1 cellular context compared by ENCODE assay signal in the genomic region with DNA sequence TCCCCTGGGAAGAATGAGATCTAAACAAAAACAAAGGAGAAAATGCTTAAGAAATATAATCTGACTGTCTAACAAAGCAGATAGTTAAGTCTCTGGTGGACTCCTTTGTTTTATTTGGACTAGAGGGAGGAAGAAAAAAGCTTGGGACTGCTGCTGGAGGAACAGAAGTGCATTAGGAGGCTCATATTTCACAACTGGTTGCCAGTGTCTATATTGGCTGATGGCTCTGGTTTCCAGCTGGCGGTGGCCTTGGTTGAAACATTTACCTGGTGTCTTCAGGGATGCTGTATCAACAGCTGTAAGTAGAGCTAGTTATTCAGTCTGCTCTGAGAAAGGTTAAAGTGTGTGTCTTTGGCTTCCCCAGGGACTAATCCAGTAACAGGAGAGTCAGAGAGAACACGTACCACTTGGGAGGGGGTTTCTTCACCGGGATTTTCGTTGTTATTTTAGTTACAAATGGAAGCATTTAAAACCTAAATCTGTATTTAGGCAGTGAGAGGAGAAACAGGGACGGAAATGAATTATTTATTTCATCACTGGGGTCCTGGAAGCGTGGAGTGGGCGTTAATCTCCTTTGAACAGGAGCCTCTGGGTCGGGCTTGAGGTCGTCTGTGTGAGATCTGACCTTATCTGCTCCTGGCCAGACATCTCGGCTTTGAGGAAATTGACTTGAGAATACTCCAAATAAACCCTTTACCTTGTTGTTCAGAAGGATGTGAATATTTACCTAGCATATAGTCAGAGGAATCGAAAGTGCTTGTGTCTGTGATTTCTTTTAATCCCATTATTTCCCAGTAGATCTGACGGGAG.
TF ChIP-seq lines count a peak whose summit lies in the region.

No MANE protein-coding gene starts in this region.

TF ChIP-seq in K562, 482 proteins besides CTCF, POLR2A, EP300 and RAD21 (continued from another document and continues in another):
- TF ChIP-seq, protein P1, sequence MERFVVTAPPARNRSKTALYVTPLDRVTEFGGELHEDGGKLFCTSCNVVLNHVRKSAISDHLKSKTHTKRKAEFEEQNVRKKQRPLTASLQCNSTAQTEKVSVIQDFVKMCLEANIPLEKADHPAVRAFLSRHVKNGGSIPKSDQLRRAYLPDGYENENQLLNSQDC (CRISPR knock-in tag; IDR thresholded peaks at IDR 0.05) = no peak
- TF ChIP-seq ZNF445 (CRISPR knock-in tag; IDR thresholded peaks at IDR 0.05; ENCODE audit: low read depth) (no peak), TCFL5 (CRISPR knock-in tag; conservative IDR thresholded peaks at IDR 0.05) (no peak), ZFX (CRISPR knock-in tag; IDR thresholded peaks at IDR 0.05) (no peak), TRIM24 (IDR thresholded peaks at IDR 0.05) (peak; percentile 39 to 72; a peak in 2 of 4 replicates), EGR1 (conservative IDR thresholded peaks at IDR 0.05) (peak; percentile 93), HMGN3 (IDR thresholded peaks at IDR 0.05; ENCODE audit: borderline replicate concordance, extremely low read depth, insufficient read length, low read depth, low read length) (peak; percentile 58), PTRF (tag; IDR thresholded peaks at IDR 0.05) (no peak), TCF3 (CRISPR knock-in tag; IDR thresholded peaks at IDR 0.05) (peak; percentile 90), U2AF1 (optimal IDR thresholded peaks at IDR 0.05; ENCODE audit: low read depth, low read length) (no peak), ARID1B (IDR thresholded peaks at IDR 0.05) (peak; percentile 95), BRD4 (IDR thresholded peaks at IDR 0.05) (no peak), SRSF7 (optimal IDR thresholded peaks at IDR 0.05; ENCODE audit: low read depth, low read length) (no peak), ARHGAP35 (IDR thresholded peaks at IDR 0.05; ENCODE audit: partially characterized antibody) (no peak), TAL1 (IDR thresholded peaks at IDR 0.05) (peak; percentile 95), NBN (IDR thresholded peaks at IDR 0.05; ENCODE audit: low read depth) (no peak), NFYB (IDR thresholded peaks at IDR 0.05; ENCODE audit: extremely low read depth, insufficient read length) (no peak), ZNF124 (CRISPR knock-in tag; IDR thresholded peaks at IDR 0.05) (no peak), MCM2 (IDR thresholded peaks at IDR 0.05; ENCODE audit: low read depth) (no peak), ZNF24 (IDR thresholded peaks at IDR 0.05) (no peak), GABPB1 (CRISPR knock-in tag; IDR thresholded peaks at IDR 0.05) (no peak), KLF13 (tag; IDR thresholded peaks at IDR 0.05; ENCODE audit: borderline replicate concordance, low read depth) (no peak), HDAC2 (IDR thresholded peaks at IDR 0.05) (0 out of 2 replicates have a peak, but pooled peaks have one; percentile 30), KDM1A (IDR thresholded peaks at IDR 0.05) (peak; percentile 79 to 83), EP400 (IDR thresholded peaks at IDR 0.05) (no peak), CXXC5 (CRISPR knock-in tag; IDR thresholded peaks at IDR 0.05) (peak; percentile 62), ZNF785 (CRISPR knock-in tag; IDR thresholded peaks at IDR 0.05) (no peak), TBL1XR1 (IDR thresholded peaks at IDR 0.05; ENCODE audit: low read length in 2 of 2) (peak in 1 of 2 experiments; percentile 60; a peak in 1 of 4 replicates), FOXJ3 (CRISPR knock-in tag; IDR thresholded peaks at IDR 0.05) (no peak), HNRNPUL1 (IDR thresholded peaks at IDR 0.05; ENCODE audit: low read length) (no peak), ZNF316 (IDR thresholded peaks at IDR 0.05) (no peak), SMAD2 (IDR thresholded peaks at IDR 0.05; ENCODE audit: low read depth, low read length) (no peak), SMARCC2 (IDR thresholded peaks at IDR 0.05; ENCODE audit: low read depth) (peak; percentile 69; the same call in 1 of the 2 replicates), NFIC (IDR thresholded peaks at IDR 0.05) (peak; percentile 74), ELF4 (CRISPR knock-in tag; IDR thresholded peaks at IDR 0.05) (no peak), NFE2 (IDR thresholded peaks at IDR 0.05; ENCODE audit: low read depth) (0 out of 2 replicates have a peak, but pooled peaks have one; percentile 4), FIP1L1 (IDR thresholded peaks at IDR 0.05; ENCODE audit: low read depth, low read length, poor library complexity, severe bottlenecking) (no peak), JUND (IDR thresholded peaks at IDR 0.05; ENCODE audit: borderline replicate concordance, low read depth, low read length) (peak; percentile 15; the same call in 1 of the 2 replicates), JUND (tag; IDR thresholded peaks at IDR 0.05; ENCODE audit: borderline replicate concordance, low read depth, low read length) (no peak), RCOR1 (IDR thresholded peaks at IDR 0.05; ENCODE audit: borderline replicate concordance in 1 of 2, low read depth in 2 of 2, low read length in 2 of 2) (peak in 1 of 2 experiments; percentile 77; a peak in 1 of 4 replicates), NCOR1 (IDR thresholded peaks at IDR 0.05) (peak; percentile 87), TEAD4 (IDR thresholded peaks at IDR 0.05; ENCODE audit: low read length) (peak; percentile 96), TEAD4 (CRISPR knock-in tag; IDR thresholded peaks at IDR 0.05; ENCODE audit: borderline replicate concordance) (no peak), CEBPG (CRISPR knock-in tag; IDR thresholded peaks at IDR 0.05) (no peak), CEBPG (tag; conservative IDR thresholded peaks at IDR 0.05 in 1 of 2, IDR thresholded peaks at IDR 0.05 in 1 of 2) (0 out of 4 replicates have a peak, but pooled peaks of 1 of the 2 experiments have one; percentile 16), KLF16 (IDR thresholded peaks at IDR 0.05) (peak; percentile 86), BCL6 (CRISPR knock-in tag; IDR thresholded peaks at IDR 0.05) (no peak), ZBTB7A (IDR thresholded peaks at IDR 0.05; ENCODE audit: borderline replicate concordance, control insufficient read depth, low read depth, low read length) (peak; percentile 30; the same call in 1 of the 2 replicates), DMBX1 (CRISPR knock-in tag; IDR thresholded peaks at IDR 0.05; ENCODE audit: borderline replicate concordance) (peak; percentile 40; the same call in 1 of the 2 replicates)
- TF ChIP-seq, protein P2, sequence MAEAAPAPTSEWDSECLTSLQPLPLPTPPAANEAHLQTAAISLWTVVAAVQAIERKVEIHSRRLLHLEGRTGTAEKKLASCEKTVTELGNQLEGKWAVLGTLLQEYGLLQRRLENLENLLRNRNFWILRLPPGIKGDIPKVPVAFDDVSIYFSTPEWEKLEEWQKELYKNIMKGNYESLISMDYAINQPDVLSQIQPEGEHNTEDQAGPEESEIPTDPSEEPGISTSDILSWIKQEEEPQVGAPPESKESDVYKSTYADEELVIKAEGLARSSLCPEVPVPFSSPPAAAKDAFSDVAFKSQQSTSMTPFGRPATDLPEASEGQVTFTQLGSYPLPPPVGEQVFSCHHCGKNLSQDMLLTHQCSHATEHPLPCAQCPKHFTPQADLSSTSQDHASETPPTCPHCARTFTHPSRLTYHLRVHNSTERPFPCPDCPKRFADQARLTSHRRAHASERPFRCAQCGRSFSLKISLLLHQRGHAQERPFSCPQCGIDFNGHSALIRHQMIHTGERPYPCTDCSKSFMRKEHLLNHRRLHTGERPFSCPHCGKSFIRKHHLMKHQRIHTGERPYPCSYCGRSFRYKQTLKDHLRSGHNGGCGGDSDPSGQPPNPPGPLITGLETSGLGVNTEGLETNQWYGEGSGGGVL (CRISPR knock-in tag; IDR thresholded peaks at IDR 0.05) = no peak
- TF ChIP-seq, protein P3, sequence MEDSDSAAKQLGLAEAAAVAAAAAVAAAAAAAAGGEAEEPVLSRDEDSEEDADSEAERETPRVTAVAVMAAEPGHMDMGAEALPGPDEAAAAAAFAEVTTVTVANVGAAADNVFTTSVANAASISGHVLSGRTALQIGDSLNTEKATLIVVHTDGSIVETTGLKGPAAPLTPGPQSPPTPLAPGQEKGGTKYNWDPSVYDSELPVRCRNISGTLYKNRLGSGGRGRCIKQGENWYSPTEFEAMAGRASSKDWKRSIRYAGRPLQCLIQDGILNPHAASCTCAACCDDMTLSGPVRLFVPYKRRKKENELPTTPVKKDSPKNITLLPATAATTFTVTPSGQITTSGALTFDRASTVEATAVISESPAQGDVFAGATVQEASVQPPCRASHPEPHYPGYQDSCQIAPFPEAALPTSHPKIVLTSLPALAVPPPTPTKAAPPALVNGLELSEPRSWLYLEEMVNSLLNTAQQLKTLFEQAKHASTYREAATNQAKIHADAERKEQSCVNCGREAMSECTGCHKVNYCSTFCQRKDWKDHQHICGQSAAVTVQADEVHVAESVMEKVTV (CRISPR knock-in tag; IDR thresholded peaks at IDR 0.05) = no peak
- TF ChIP-seq, protein P4, sequence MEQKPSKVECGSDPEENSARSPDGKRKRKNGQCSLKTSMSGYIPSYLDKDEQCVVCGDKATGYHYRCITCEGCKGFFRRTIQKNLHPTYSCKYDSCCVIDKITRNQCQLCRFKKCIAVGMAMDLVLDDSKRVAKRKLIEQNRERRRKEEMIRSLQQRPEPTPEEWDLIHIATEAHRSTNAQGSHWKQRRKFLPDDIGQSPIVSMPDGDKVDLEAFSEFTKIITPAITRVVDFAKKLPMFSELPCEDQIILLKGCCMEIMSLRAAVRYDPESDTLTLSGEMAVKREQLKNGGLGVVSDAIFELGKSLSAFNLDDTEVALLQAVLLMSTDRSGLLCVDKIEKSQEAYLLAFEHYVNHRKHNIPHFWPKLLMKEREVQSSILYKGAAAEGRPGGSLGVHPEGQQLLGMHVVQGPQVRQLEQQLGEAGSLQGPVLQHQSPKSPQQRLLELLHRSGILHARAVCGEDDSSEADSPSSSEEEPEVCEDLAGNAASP (IDR thresholded peaks at IDR 0.05) = no peak
- TF ChIP-seq, protein P5, sequence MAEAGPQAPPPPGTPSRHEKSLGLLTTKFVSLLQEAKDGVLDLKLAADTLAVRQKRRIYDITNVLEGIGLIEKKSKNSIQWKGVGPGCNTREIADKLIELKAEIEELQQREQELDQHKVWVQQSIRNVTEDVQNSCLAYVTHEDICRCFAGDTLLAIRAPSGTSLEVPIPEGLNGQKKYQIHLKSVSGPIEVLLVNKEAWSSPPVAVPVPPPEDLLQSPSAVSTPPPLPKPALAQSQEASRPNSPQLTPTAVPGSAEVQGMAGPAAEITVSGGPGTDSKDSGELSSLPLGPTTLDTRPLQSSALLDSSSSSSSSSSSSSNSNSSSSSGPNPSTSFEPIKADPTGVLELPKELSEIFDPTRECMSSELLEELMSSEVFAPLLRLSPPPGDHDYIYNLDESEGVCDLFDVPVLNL (CRISPR knock-in tag; IDR thresholded peaks at IDR 0.05; ENCODE audit: low read depth) = no peak
- TF ChIP-seq, protein P6, sequence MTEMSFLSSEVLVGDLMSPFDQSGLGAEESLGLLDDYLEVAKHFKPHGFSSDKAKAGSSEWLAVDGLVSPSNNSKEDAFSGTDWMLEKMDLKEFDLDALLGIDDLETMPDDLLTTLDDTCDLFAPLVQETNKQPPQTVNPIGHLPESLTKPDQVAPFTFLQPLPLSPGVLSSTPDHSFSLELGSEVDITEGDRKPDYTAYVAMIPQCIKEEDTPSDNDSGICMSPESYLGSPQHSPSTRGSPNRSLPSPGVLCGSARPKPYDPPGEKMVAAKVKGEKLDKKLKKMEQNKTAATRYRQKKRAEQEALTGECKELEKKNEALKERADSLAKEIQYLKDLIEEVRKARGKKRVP (CRISPR knock-in tag; IDR thresholded peaks at IDR 0.05) = no peak
- TF ChIP-seq, protein P7, sequence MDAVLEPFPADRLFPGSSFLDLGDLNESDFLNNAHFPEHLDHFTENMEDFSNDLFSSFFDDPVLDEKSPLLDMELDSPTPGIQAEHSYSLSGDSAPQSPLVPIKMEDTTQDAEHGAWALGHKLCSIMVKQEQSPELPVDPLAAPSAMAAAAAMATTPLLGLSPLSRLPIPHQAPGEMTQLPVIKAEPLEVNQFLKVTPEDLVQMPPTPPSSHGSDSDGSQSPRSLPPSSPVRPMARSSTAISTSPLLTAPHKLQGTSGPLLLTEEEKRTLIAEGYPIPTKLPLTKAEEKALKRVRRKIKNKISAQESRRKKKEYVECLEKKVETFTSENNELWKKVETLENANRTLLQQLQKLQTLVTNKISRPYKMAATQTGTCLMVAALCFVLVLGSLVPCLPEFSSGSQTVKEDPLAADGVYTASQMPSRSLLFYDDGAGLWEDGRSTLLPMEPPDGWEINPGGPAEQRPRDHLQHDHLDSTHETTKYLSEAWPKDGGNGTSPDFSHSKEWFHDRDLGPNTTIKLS (IDR thresholded peaks at IDR 0.05; ENCODE audit: borderline replicate concordance, low read depth) = no peak
- TF ChIP-seq, protein P8, sequence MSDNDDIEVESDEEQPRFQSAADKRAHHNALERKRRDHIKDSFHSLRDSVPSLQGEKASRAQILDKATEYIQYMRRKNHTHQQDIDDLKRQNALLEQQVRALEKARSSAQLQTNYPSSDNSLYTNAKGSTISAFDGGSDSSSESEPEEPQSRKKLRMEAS (CRISPR knock-in tag; IDR thresholded peaks at IDR 0.05) = no peak
- TF ChIP-seq, protein P9, sequence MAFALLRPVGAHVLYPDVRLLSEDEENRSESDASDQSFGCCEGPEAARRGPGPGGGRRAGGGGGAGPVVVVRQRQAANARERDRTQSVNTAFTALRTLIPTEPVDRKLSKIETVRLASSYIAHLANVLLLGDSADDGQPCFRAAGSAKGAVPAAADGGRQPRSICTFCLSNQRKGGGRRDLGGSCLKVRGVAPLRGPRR (CRISPR knock-in tag; IDR thresholded peaks at IDR 0.05) = no peak
- TF ChIP-seq, protein P10, sequence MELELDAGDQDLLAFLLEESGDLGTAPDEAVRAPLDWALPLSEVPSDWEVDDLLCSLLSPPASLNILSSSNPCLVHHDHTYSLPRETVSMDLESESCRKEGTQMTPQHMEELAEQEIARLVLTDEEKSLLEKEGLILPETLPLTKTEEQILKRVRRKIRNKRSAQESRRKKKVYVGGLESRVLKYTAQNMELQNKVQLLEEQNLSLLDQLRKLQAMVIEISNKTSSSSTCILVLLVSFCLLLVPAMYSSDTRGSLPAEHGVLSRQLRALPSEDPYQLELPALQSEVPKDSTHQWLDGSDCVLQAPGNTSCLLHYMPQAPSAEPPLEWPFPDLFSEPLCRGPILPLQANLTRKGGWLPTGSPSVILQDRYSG (tag; conservative IDR thresholded peaks at IDR 0.05; ENCODE audit: low read depth) = no peak
- TF ChIP-seq, protein P11, sequence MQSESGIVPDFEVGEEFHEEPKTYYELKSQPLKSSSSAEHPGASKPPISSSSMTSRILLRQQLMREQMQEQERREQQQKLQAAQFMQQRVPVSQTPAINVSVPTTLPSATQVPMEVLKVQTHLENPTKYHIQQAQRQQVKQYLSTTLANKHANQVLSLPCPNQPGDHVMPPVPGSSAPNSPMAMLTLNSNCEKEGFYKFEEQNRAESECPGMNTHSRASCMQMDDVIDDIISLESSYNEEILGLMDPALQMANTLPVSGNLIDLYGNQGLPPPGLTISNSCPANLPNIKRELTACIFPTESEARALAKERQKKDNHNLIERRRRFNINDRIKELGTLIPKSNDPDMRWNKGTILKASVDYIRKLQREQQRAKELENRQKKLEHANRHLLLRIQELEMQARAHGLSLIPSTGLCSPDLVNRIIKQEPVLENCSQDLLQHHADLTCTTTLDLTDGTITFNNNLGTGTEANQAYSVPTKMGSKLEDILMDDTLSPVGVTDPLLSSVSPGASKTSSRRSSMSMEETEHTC (IDR thresholded peaks at IDR 0.05) = peak; percentile 22; the same call in 1 of the 2 replicates
